Comparison of ENCODE assay signal across 15 cellular contexts in genomic region chr22:24108073-24108472, GRCh38.
A peak's percentile ranks its signal among the peaks of the same experiment; 100 is the strongest.
DNase-seq lines count a peak whose midpoint lies in the region; TF ChIP-seq lines count a peak whose summit lies in the region.
"Had no signal": no experiment of that assay in that cellular context is flagged by ENCODE, and none has a peak within 500 bp of the region (broad histone marks: within the 10 kb centered on the region; RNA-seq: fewer than 3 reads in every experiment).

No MANE protein-coding gene starts in this region.

- no peak overlapping the region for H2BK12ac ChIP-seq in mesenchymal stem cell (ENCODE audit: low read length in 2 of 2)

- H3K27me3 Mint-ChIP-seq in endothelial cell (ENCODE audit: unreplicated experiment): peaks cover 10% of the 10 kb centered on the region
- H3K27me3 Mint-ChIP-seq: activated B cell treated with CpG ODN at 0.5 μM for 24 hours; dendritic cell treated with granulocyte-macrophage colony-stimulating factor and Interleukin-4, amounts not matched to agents 40 ng/mL and 50 ng/mL, for 4 days had no signal

- no peak overlapping the region for H2BK120ac ChIP-seq in mesenchymal stem cell (ENCODE audit: low read depth, low read length)

- H2BK15ac ChIP-seq in mesenchymal stem cell (ENCODE audit: low read depth, poor library complexity, severe bottlenecking): no peak overlapping the region

- no peak overlapping the region for H4K91ac ChIP-seq in mesenchymal stem cell (ENCODE audit: low read length)

- no peak overlapping the region for H3K18ac ChIP-seq in mesenchymal stem cell (ENCODE audit: low read depth in 1 of 2, low read length in 2 of 2)

- H3K9ac ChIP-seq in mesenchymal stem cell (ENCODE audit: low read length): peak overlapping the region; percentile 50

- no peak overlapping the region for H4K8ac ChIP-seq in mesenchymal stem cell (ENCODE audit: low read length)

- peaks cover 4% of the 10 kb centered on the region for H3K4me1 ChIP-seq in mesenchymal stem cell (ENCODE audit: control insufficient read depth, insufficient read depth, low read depth, low read length)
- H3K4me1 ChIP-seq: HAP-1, prostate gland had no signal

- peaks cover 1% of the 10 kb centered on the region for H3K79me1 ChIP-seq in mesenchymal stem cell (replicated peaks; ENCODE audit: low read length, poor library complexity, severe bottlenecking)

- 0 out of 2 replicates have a peak, but pooled peaks have one; percentile 2 for TF ChIP-seq CTCF in AG10803 (conservative IDR thresholded peaks at IDR 0.05; ENCODE audit: low read length)
- peak; percentile 8 for TF ChIP-seq CTCF in cardiac fibroblast (IDR thresholded peaks at IDR 0.05; ENCODE audit: low read depth, low read length)
- no peak for TF ChIP-seq CTCF in endothelial cell (IDR thresholded peaks at IDR 0.05; ENCODE audit: unreplicated experiment)

- peaks cover 17% of the 10 kb centered on the region for H3K36me3 Mint-ChIP-seq in endothelial cell (ENCODE audit: low read depth, unreplicated experiment)

- WGBS in mesenchymal stem cell: 88% methylated on average over 3 of the region's 3 CpGs

- no peak overlapping the region for H2AFZ ChIP-seq in mesenchymal stem cell (ENCODE audit: low read depth, low read length)

- H3K4ac ChIP-seq in mesenchymal stem cell (ENCODE audit: low read depth in 1 of 2, low read length in 2 of 2): no peak overlapping the region

- peak overlapping the region in 1 of 2 experiments; percentile 9 for H3K14ac ChIP-seq in mesenchymal stem cell (ENCODE audit: low read length in 2 of 2)

- H3K4me3 Mint-ChIP-seq in endothelial cell (ENCODE audit: unreplicated experiment): no peak overlapping the region
- H3K4me3 Mint-ChIP-seq: activated B cell treated with CpG ODN at 0.5 μM for 24 hours; dendritic cell treated with granulocyte-macrophage colony-stimulating factor and Interleukin-4, amounts not matched to agents 40 ng/mL and 50 ng/mL, for 4 days had no signal

- H2BK5ac ChIP-seq in mesenchymal stem cell (ENCODE audit: low read depth, low read length, poor library complexity, severe bottlenecking): no peak overlapping the region

- peaks cover 7% of the 10 kb centered on the region for H3K4me1 Mint-ChIP-seq in endothelial cell (ENCODE audit: unreplicated experiment)
- H3K4me1 Mint-ChIP-seq: activated B cell treated with CpG ODN at 0.5 μM for 24 hours had no signal

- peaks cover 9% of the 10 kb centered on the region for H3K9me3 ChIP-seq in mesenchymal stem cell (ENCODE audit: control insufficient read depth, low read length)
- H3K9me3 ChIP-seq: prostate gland had no signal

- no peak overlapping the region for H3K4me3 ChIP-seq in AG10803 (ENCODE audit: low read length)
- no peak overlapping the region for H3K4me3 ChIP-seq in H7 (ENCODE audit: insufficient read depth, low read depth, low read length)
- no peak overlapping the region for H3K4me3 ChIP-seq in cardiac fibroblast (replicated peaks in 1 of 2; ENCODE audit: low read depth in 2 of 2, low read length in 2 of 2)
- H3K4me3 ChIP-seq in mesenchymal stem cell (ENCODE audit: insufficient read depth in 1 of 2, low read depth in 1 of 2, low read length in 2 of 2): no peak overlapping the region
- H3K4me3 ChIP-seq: HAP-1, prostate gland, SK-N-MC had no signal

- no peaks in the 10 kb centered on the region for H3K9me3 Mint-ChIP-seq in endothelial cell (ENCODE audit: unreplicated experiment)
- H3K9me3 Mint-ChIP-seq: dendritic cell treated with granulocyte-macrophage colony-stimulating factor and Interleukin-4, amounts not matched to agents 40 ng/mL and 50 ng/mL, for 4 days had no signal

- H3K4me2 ChIP-seq in mesenchymal stem cell (ENCODE audit: low read length, poor library complexity, severe bottlenecking): no peak overlapping the region

- no peaks in the 10 kb centered on the region for H3K27me3 ChIP-seq in H7 (ENCODE audit: control insufficient read depth, insufficient read depth, low read length)
- H3K27me3 ChIP-seq in mesenchymal stem cell (ENCODE audit: control insufficient read depth in 1 of 2, insufficient read depth in 1 of 2, low read length in 2 of 2): no peaks in the 10 kb centered on the region

- H2AK5ac ChIP-seq in mesenchymal stem cell (ENCODE audit: low read length, severe bottlenecking): no peak overlapping the region

- H3K27ac ChIP-seq in mesenchymal stem cell (ENCODE audit: low read length, poor library complexity, severe bottlenecking): no peak overlapping the region
- H3K27ac ChIP-seq: SK-N-MC had no signal

- DNase-seq in AG10803 (ENCODE audit: low read depth) (no peak), H7 (peak; percentile 79), cardiac fibroblast (ENCODE audit: low read depth in 2 of 2) (no peak), mesenchymal stem cell (no peak), retina (no peak), endothelial cell (ENCODE audit: low spot score) (no peak)
- no peak for DNase-seq in activated CD4-positive, alpha-beta T cell treated with anti-CD3 and anti-CD28 coated beads, Interleukin-2, amount 50 U/mL, for 48 hours
- no peak for DNase-seq in activated CD4-positive, alpha-beta T cell treated with anti-CD3 and anti-CD28 coated beads, Interleukin-2, amount 50 U/mL, for 4 hours
- DNase-seq: activated B cell treated with CpG ODN at 0.5 μM for 24 hours; Karpas-422; NK-92 treated with Interleukin-12 subunit alpha and Interleukin-12 subunit beta, amount 100 ng/mL, for 24 hours had no signal

- H3K36me3 ChIP-seq in H7 (replicated peaks; ENCODE audit: control insufficient read depth, insufficient read depth, low read length) (peaks cover 5% of the 10 kb centered on the region), mesenchymal stem cell (ENCODE audit: control insufficient read depth in 1 of 2, insufficient read depth in 2 of 2, low read depth in 1 of 2, low read length in 2 of 2) (peaks cover 30 to 51% of the 10 kb centered on the region in 2 experiments)
- H3K36me3 ChIP-seq: prostate gland had no signal

- H3K27ac Mint-ChIP-seq in endothelial cell (ENCODE audit: unreplicated experiment): no peak overlapping the region
- H3K27ac Mint-ChIP-seq: activated B cell treated with CpG ODN at 0.5 μM for 24 hours; dendritic cell treated with granulocyte-macrophage colony-stimulating factor and Interleukin-4, amounts not matched to agents 40 ng/mL and 50 ng/mL, for 4 days had no signal

- peak overlapping the region in 1 of 2 experiments; percentile 34 for H3K23ac ChIP-seq in mesenchymal stem cell (ENCODE audit: low read length in 2 of 2)
